Comparison of ENCODE assay signal across 16 cellular contexts in genomic region chr10:74282853-74283205, GRCh38.
A peak's percentile ranks its signal among the peaks of the same experiment; 100 is the strongest.
DNase-seq lines count a peak whose midpoint lies in the region; TF ChIP-seq lines count a peak whose summit lies in the region.
"Had no signal": no experiment of that assay in that cellular context is flagged by ENCODE, and none has a peak within 500 bp of the region (broad histone marks: within the 10 kb centered on the region; RNA-seq: fewer than 3 reads in every experiment).

No MANE protein-coding gene starts in this region.

- H3K27ac Mint-ChIP-seq in endothelial cell (ENCODE audit: unreplicated experiment), result peak overlapping the region; percentile 26
- H3K27ac Mint-ChIP-seq in mesothelial cell of epicardium, result peak overlapping the region; percentile 3
- H3K27ac Mint-ChIP-seq: activated naive CD8-positive, alpha-beta T cell treated with anti-CD3 and anti-CD28 coated beads, Interleukin-2, amount 10 ng/mL, durations not matched to agents 7 days and 5 days; endodermal cell; progenitor cell of endocrine pancreas had no signal

- H3K27me3 Mint-ChIP-seq in endothelial cell (ENCODE audit: unreplicated experiment) (no peaks in the 10 kb centered on the region), mesothelial cell of epicardium (ENCODE audit: low read depth) (no peaks in the 10 kb centered on the region)
- H3K27me3 Mint-ChIP-seq: activated CD4-positive, alpha-beta T cell treated with anti-CD3 and anti-CD28 coated beads, Interleukin-2, amount 10 ng/mL, durations not matched to agents 7 days and 5 days; activated naive CD8-positive, alpha-beta T cell treated with anti-CD3 and anti-CD28 coated beads, Interleukin-2, amount 10 ng/mL, durations not matched to agents 7 days and 5 days; naive B cell; progenitor cell of endocrine pancreas had no signal

- H3K36me3 Mint-ChIP-seq in endothelial cell (ENCODE audit: low read depth, unreplicated experiment) (no peaks in the 10 kb centered on the region), mesothelial cell of epicardium (peaks cover 4% of the 10 kb centered on the region)

- H3K4me1 Mint-ChIP-seq in endothelial cell (ENCODE audit: unreplicated experiment) (peaks cover 6% of the 10 kb centered on the region), mesothelial cell of epicardium (peaks cover 20% of the 10 kb centered on the region)
- H3K4me1 Mint-ChIP-seq: endodermal cell had no signal

- in situ Hi-C loops in SK-MEL-5 (cut with HindIII; ENCODE audit: low pct_unique_long_range_greater_than_20kb, low sequenced_read_pairs), result no loop called here

- DNase-seq in EL (peak; percentile 55), SK-MEL-5 (ENCODE audit: low read depth, low spot score) (peak; percentile 55), endothelial cell (ENCODE audit: low spot score) (no peak), mesothelial cell of epicardium (ENCODE audit: low spot score in 2 of 2, unreplicated experiment in 2 of 2) (no peak), NCI-H1092 (lab: John Stamatoyannopoulos, UW) (no peak), NCI-H69 (lab: John Stamatoyannopoulos, UW) (no peak), pons (ENCODE audit: low spot score) (no peak)
- DNase-seq: activated CD4-positive, alpha-beta T cell treated with anti-CD3 and anti-CD28 coated beads, Interleukin-2, amount 10 ng/mL, durations not matched to agents 7 days and 5 days; activated naive CD8-positive, alpha-beta T cell treated with anti-CD3 and anti-CD28 coated beads, Interleukin-2, amount 10 ng/mL, durations not matched to agents 7 days and 5 days; activated T-cell treated with anti-CD3 and anti-CD28 coated beads for 4 hours; endodermal cell; lower lobe of right lung; naive B cell; NCI-H526; small intestine had no signal

- no peak overlapping the region for H3K4me3 Mint-ChIP-seq in endothelial cell (ENCODE audit: unreplicated experiment)
- H3K4me3 Mint-ChIP-seq in mesothelial cell of epicardium, result no peak overlapping the region
- H3K4me3 Mint-ChIP-seq: activated CD4-positive, alpha-beta T cell treated with anti-CD3 and anti-CD28 coated beads, Interleukin-2, amount 10 ng/mL, durations not matched to agents 7 days and 5 days; activated naive CD8-positive, alpha-beta T cell treated with anti-CD3 and anti-CD28 coated beads, Interleukin-2, amount 10 ng/mL, durations not matched to agents 7 days and 5 days; endodermal cell had no signal

- H3K9me3 Mint-ChIP-seq in endothelial cell (ENCODE audit: unreplicated experiment) (no peaks in the 10 kb centered on the region), mesothelial cell of epicardium (peaks cover 8% of the 10 kb centered on the region)
- H3K9me3 Mint-ChIP-seq: endodermal cell had no signal

- TF ChIP-seq CTCF in endothelial cell (IDR thresholded peaks at IDR 0.05; ENCODE audit: unreplicated experiment) (no peak), mesothelial cell of epicardium (IDR thresholded peaks at IDR 0.05; ENCODE audit: unreplicated experiment) (no peak)

Comparison
In these comparisons a context has a peak if more than half of its experiments do, and no peak if none do; other contexts are left out.
1. DNase-seq: peak in EL (single experiment) and SK-MEL-5 (single experiment); none in endothelial cell (single experiment), mesothelial cell of epicardium (0 of 2), NCI-H1092 (single experiment), NCI-H69 (single experiment) and pons (single experiment).